ENCODE assay signal across 9 cellular contexts in genomic region chr15:52496776-52497470, GRCh38. TPM values are rescaled to one million over a fixed set of nuclear protein-coding genes. Genes with fewer than 3 reads are reported as not detected.
DNase-seq lines count a peak whose midpoint lies in the region; ATAC-seq lines count a peak whose summit lies in the region.
"Had no signal": no experiment of that assay in that cellular context is flagged by ENCODE, and none has a peak within 500 bp of the region (broad histone marks: within the 10 kb centered on the region; RNA-seq: fewer than 3 reads in every experiment).

No MANE protein-coding gene starts in this region.

- no peaks in the 10 kb centered on the region for H3K36me3 ChIP-seq in MG63

- H3K9me3 Mint-ChIP-seq in activated T-helper 17 cell treated with anti-CD3 and anti-CD28 coated beads, Interleukin-2, amount 50 U/mL, for 72 hours, result no peaks in the 10 kb centered on the region

- H3K4me1 Mint-ChIP-seq in activated T-helper 17 cell treated with anti-CD3 and anti-CD28 coated beads, Interleukin-2, amount 50 U/mL, for 72 hours, result peaks cover 29% of the 10 kb centered on the region

- no peaks in the 10 kb centered on the region for H3K36me3 Mint-ChIP-seq in activated T-helper 17 cell treated with anti-CD3 and anti-CD28 coated beads, Interleukin-2, amount 50 U/mL, for 72 hours (ENCODE audit: low read depth)

- H3K9me3 ChIP-seq in MG63, result no peaks in the 10 kb centered on the region

- peak overlapping the region; percentile 26 for H3K4me3 Mint-ChIP-seq in activated T-helper 17 cell treated with anti-CD3 and anti-CD28 coated beads, Interleukin-2, amount 50 U/mL, for 72 hours

- H3K4me3 ChIP-seq in MG63, result no peak overlapping the region
- H3K4me3 ChIP-seq: lung had no signal

- peak; percentile 100 for ATAC-seq in activated T-helper 17 cell treated with anti-CD3 and anti-CD28 coated beads, Interleukin-2, amount 50 U/mL, for 72 hours (replicated peaks)
- ATAC-seq in GM21381 (IDR thresholded peaks at IDR 0.05; ENCODE audit: unreplicated experiment) (no peak), GM21360 (IDR thresholded peaks at IDR 0.05; ENCODE audit: unreplicated experiment) (no peak), GM18520 (IDR thresholded peaks at IDR 0.05; ENCODE audit: unreplicated experiment) (no peak)

- no peak overlapping the region for H3K27ac Mint-ChIP-seq in activated T-helper 17 cell treated with anti-CD3 and anti-CD28 coated beads, Interleukin-2, amount 50 U/mL, for 72 hours

- DNase-seq in CD1c-positive myeloid dendritic cell (ENCODE audit: extremely low spot score) (peak; percentile 29), MG63 (peak; percentile 71), renal cortical epithelial cell (ENCODE audit: low read depth) (peak; percentile 89), NCI-H187 treated with DMSO at 0.1 percent for 48 hours (lab: John Stamatoyannopoulos, UW) (no peak)

- H3K27me3 ChIP-seq in MG63, result no peaks in the 10 kb centered on the region

- H3K27me3 Mint-ChIP-seq in activated T-helper 17 cell treated with anti-CD3 and anti-CD28 coated beads, Interleukin-2, amount 50 U/mL, for 72 hours, result no peaks in the 10 kb centered on the region

RNA-seq across cellular contexts. Expression of gene MYO5A, which starts 31.8 kb away (rescaled TPM):
- total RNA-seq in MG63 (2014; rRNA removed; shearing (Covaris generic); ENCODE audit: low replicate concordance), result 8.4 and 14.5 TPM in 2 replicates
- 10 to 100 TPM; 33.1 to 59.3 TPM for total RNA-seq in activated T-helper 17 cell treated with anti-CD3 and anti-CD28 coated beads, Interleukin-2, amount 50 U/mL, for 72 hours
- total RNA-seq in renal cortical epithelial cell, result 37.0 and 71.3 TPM in 2 replicates
